8 cellular contexts compared by ENCODE assay signal in the genomic region with DNA sequence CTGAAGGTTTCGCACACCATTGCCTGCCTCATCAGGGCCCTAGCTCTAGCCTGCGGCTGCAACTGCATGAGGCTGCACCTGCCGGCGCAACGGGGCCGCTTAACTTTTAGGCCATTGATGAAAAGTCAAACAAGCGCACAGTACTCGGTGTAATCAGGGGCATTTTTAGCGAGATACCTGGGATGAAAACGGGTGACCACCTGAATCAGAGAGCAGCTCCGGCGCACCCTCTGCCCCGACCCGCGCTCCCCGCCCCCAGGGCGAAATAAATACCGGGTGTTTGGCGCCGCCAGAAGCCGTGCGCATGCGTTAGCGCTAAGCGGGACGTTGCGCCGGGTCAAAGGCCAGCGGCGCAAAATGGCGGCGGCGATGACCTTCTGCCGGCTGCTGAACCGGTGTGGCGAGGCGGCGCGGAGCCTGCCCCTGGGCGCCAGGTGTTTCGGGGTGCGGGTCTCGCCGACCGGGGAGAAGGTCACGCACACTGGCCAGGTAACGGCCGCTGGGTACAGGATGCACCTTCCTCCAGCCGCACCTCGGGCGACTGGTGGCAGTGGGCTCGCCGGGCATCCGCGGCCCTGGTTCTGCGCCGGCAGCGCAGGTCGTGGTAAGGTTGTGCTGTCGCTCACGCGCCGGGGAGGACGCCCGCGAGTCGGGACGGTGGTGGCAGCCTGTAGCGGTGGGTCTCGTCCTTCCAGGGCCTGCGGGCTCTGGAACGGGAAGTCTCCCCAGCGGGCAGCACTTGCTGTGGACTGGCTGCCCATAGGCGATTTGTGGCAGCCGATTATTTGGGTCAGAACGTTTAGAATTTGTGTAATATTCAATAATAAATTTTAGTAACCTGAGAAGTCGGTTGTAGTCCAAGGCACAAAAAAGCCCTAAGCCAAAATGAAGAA.
DNase-seq lines count a peak whose midpoint lies in the region; ATAC-seq and TF ChIP-seq lines count a peak whose summit lies in the region.

A gene (plus strand): TSS at position 347 of the 893 bp plus-strand sequence. CDS start 11 bp downstream, at position 358.

- peak within 1 kb of the TSS; percentile 99 for H3K4me3 ChIP-seq in choroid plexus epithelial cell (ENCODE audit: low read depth, low read length)

- peak; percentile 69 for DNase-seq in ACHN
- DNase-seq in NCI-H226 = peak; percentile 57
- peak; percentile 60 for DNase-seq in activated CD4-positive, alpha-beta T cell treated with anti-CD3 and anti-CD28 coated beads for 1 hour
- DNase-seq in choroid plexus epithelial cell (ENCODE audit: low read depth) = peak; percentile 63
- DNase-seq in kidney tubule cell (ENCODE audit: low spot score) = peak; percentile 76
- DNase-seq in stimulated activated CD4-positive, alpha-beta T cell treated with anti-CD3 and anti-CD28 coated beads, Interleukin-1b, Interleukin-23, amount 100 ng/mL, for 1 hour (ENCODE audit: low read depth in 2 of 2) = peak; percentile 48 to 56

- no peak for TF ChIP-seq CTCF in choroid plexus epithelial cell (conservative IDR thresholded peaks at IDR 0.05; ENCODE audit: low read depth, low read length)

- ATAC-seq in GM18868 (IDR thresholded peaks at IDR 0.05; ENCODE audit: unreplicated experiment) (peak; percentile 57), HG03103 (IDR thresholded peaks at IDR 0.05; ENCODE audit: low read depth, unreplicated experiment) (peak; percentile 49)

- in situ Hi-C loops in ACHN (cut with HindIII; ENCODE audit: low pct_ligation_motif_present, low pct_unique_long_range_greater_than_20kb, low sequenced_read_pairs) = no loop called here

Comparison
In these comparisons a context has a peak if more than half of its experiments do, and no peak if none do; other contexts are left out.
1. Peak in every context shown above with its lines: DNase-seq, ATAC-seq and H3K4me3 ChIP-seq.